9 cellular contexts compared by ENCODE assay signal in genomic region chr4:105714071-105714521, GRCh38. TPM values are rescaled to one million over a fixed set of nuclear protein-coding genes. Genes with fewer than 3 reads are reported as not detected.
DNase-seq lines count a peak whose midpoint lies in the region; ATAC-seq, FAIRE-seq and TF ChIP-seq lines count a peak whose summit lies in the region.
"Had no signal": no experiment of that assay in that cellular context is flagged by ENCODE, and none has a peak within 500 bp of the region (broad histone marks: within the 10 kb centered on the region; RNA-seq: fewer than 3 reads in every experiment).

No MANE protein-coding gene starts in this region.

- H3K36me3 ChIP-seq in OCI-LY3 (replicated peaks; ENCODE audit: low read depth, low read length) (peaks cover 2% of the 10 kb centered on the region), body of pancreas (replicated peaks in 1 of 2; ENCODE audit: insufficient read depth in 1 of 2, low read depth in 2 of 2) (no peaks in the 10 kb centered on the region), esophagus muscularis mucosa (peaks cover 0 to 6% (median 2%) of the 10 kb centered on the region in 4 donors), kidney (ENCODE audit: control insufficient read depth in 1 of 2, insufficient read depth in 2 of 2, low read length in 2 of 2) (no peaks in the 10 kb centered on the region)

- H3K4me1 Mint-ChIP-seq in memory B cell, result peaks cover 18% of the 10 kb centered on the region

- no peak for TF ChIP-seq CTCF in OCI-LY3 (IDR thresholded peaks at IDR 0.05; ENCODE audit: low read depth, low read length)
- TF ChIP-seq CTCF in body of pancreas (IDR thresholded peaks at IDR 0.05), result no peak
- TF ChIP-seq CTCF in esophagus muscularis mucosa (IDR thresholded peaks at IDR 0.05), result no peak
- no peak for TF ChIP-seq CTCF in kidney (IDR thresholded peaks at IDR 0.05; ENCODE audit: borderline replicate concordance, extremely low read depth, insufficient read depth)

- FAIRE-seq in kidney (lab: Jason Lieb, UNC), result no peak

- H3K79me2 ChIP-seq in OCI-LY3 (ENCODE audit: low read length), result peaks cover 53% of the 10 kb centered on the region

- H3K9ac ChIP-seq in OCI-LY3 (ENCODE audit: low read length) (peak overlapping the region; percentile 44), kidney (ENCODE audit: low read length in 2 of 2) (no peak overlapping the region)

- H3K27me3 ChIP-seq in OCI-LY3 (ENCODE audit: low read depth, low read length) (no peaks in the 10 kb centered on the region), body of pancreas (no peaks in the 10 kb centered on the region), esophagus muscularis mucosa (no peaks in the 10 kb centered on the region)

- peak overlapping the region; percentile 72 for H3K4me3 ChIP-seq in OCI-LY3 (ENCODE audit: low read length)
- no peak overlapping the region for H3K4me3 ChIP-seq in body of pancreas
- peak overlapping the region in 1 of 4 donors; percentile 24 for H3K4me3 ChIP-seq in esophagus muscularis mucosa
- H3K4me3 ChIP-seq in kidney (ENCODE audit: low read length in 2 of 2), result no peak overlapping the region

- no peaks in the 10 kb centered on the region for H3K9me3 Mint-ChIP-seq in memory B cell
- H3K9me3 Mint-ChIP-seq: brain had no signal

- peak; percentile 68 for ATAC-seq in GM18511 (IDR thresholded peaks at IDR 0.05; ENCODE audit: unreplicated experiment)
- peak; percentile 55 for ATAC-seq in HG02870 (IDR thresholded peaks at IDR 0.05; ENCODE audit: unreplicated experiment)
- peak; percentile 95 for ATAC-seq in memory B cell (ENCODE audit: low read depth)
- ATAC-seq in body of pancreas, result no peak

- no peaks in the 10 kb centered on the region for H4K20me1 ChIP-seq in OCI-LY3 (ENCODE audit: insufficient read depth, low read length)

- H3K27me3 Mint-ChIP-seq in memory B cell, result no peaks in the 10 kb centered on the region

- H2AFZ ChIP-seq in OCI-LY3 (ENCODE audit: low read depth, low read length), result no peak overlapping the region

- TF ChIP-seq EP300 in esophagus muscularis mucosa (IDR thresholded peaks at IDR 0.05), result no peak

- H3K9me3 ChIP-seq in OCI-LY3 (ENCODE audit: insufficient read depth, low read length), result no peaks in the 10 kb centered on the region
- H3K9me3 ChIP-seq in body of pancreas, result no peaks in the 10 kb centered on the region
- H3K9me3 ChIP-seq in esophagus muscularis mucosa, result no peaks in the 10 kb centered on the region
- no peaks in the 10 kb centered on the region for H3K9me3 ChIP-seq in kidney (ENCODE audit: control insufficient read depth in 1 of 2, low read length in 2 of 2)

- peak in 1 of 2 donors; percentile 33 for DNase-seq in memory B cell (ENCODE audit: low spot score in 2 of 2)
- no peak for DNase-seq in body of pancreas
- DNase-seq in esophagus muscularis mucosa (ENCODE audit: extremely low spot score), result no peak
- DNase-seq in kidney, result no peak
- no peak for DNase-seq in T-helper 9 cell

- peaks cover 42% of the 10 kb centered on the region for H3K4me1 ChIP-seq in OCI-LY3 (ENCODE audit: low read length)
- peaks cover 13% of the 10 kb centered on the region for H3K4me1 ChIP-seq in body of pancreas
- peaks cover 7 to 19% (median 12%) of the 10 kb centered on the region in 4 donors for H3K4me1 ChIP-seq in esophagus muscularis mucosa
- peaks cover 4% of the 10 kb centered on the region in 2 donors for H3K4me1 ChIP-seq in kidney (ENCODE audit: control insufficient read depth in 1 of 2, insufficient read depth in 1 of 2, low read depth in 1 of 2, low read length in 2 of 2)

- TF ChIP-seq POLR2A in body of pancreas (IDR thresholded peaks at IDR 0.05) (no peak), esophagus muscularis mucosa (IDR thresholded peaks at IDR 0.05; ENCODE audit: low read depth) (no peak)

- peak overlapping the region; percentile 63 for H3K27ac ChIP-seq in OCI-LY3 (ENCODE audit: low read length)
- peak overlapping the region in 2 of 4 donors; percentile 15 to 53 for H3K27ac ChIP-seq in body of pancreas
- H3K27ac ChIP-seq in esophagus muscularis mucosa (replicated peaks in 1 of 4), result no peak overlapping the region
- no peak overlapping the region for H3K27ac ChIP-seq in kidney (ENCODE audit: low read depth in 2 of 2, low read length in 2 of 2)

- WGBS in body of pancreas, 2 donors, result 34 to 44% methylated on average over 5 of the region's 5 CpGs
- WGBS in esophagus muscularis mucosa, result 69% methylated on average over 5 of the region's 5 CpGs

- H3K36me3 Mint-ChIP-seq in memory B cell, result peaks cover 3% of the 10 kb centered on the region
- H3K36me3 Mint-ChIP-seq: brain had no signal

- intact Hi-C loops in body of pancreas (cut with DNase I), result loop anchor here (10.0 kb wide), 1 partner anchor 199 kb away; no protein-coding TSS in a partner anchor
- intact Hi-C loops in esophagus muscularis mucosa (cut with DNase I), result no loop called here
- intact Hi-C loops in kidney (cut with DNase I), result no loop called here

- H3K4me3 Mint-ChIP-seq in memory B cell, result peak overlapping the region; percentile 95

- peak overlapping the region; percentile 91 for H3K27ac Mint-ChIP-seq in memory B cell

- H3K4me2 ChIP-seq in OCI-LY3 (ENCODE audit: low read length), result peak overlapping the region; percentile 80

RNA-seq across cellular contexts. Expression of gene GSTCD, which starts 5.5 kb away (rescaled TPM):
- total RNA-seq in body of pancreas (1 to 10 TPM; 3.9 to 5.9 TPM), esophagus muscularis mucosa (10 to 100 TPM in 1 of 4 donors, 1 to 10 TPM in 3; 5.2 to 14.5 (median 8.1) TPM), kidney (11.7 TPM)
- polyA plus RNA-seq in kidney (ENCODE audit: insufficient read depth, low read depth, low replicate concordance), result 2.2 TPM

RNA-seq across cellular contexts. Expression of gene INTS12, which starts 5.6 kb away (rescaled TPM):
- total RNA-seq in body of pancreas (10 to 100 TPM in 1 of 2 donors, 1 to 10 TPM in 1; 9.3 to 10.2 TPM), esophagus muscularis mucosa (10 to 100 TPM; 19.1 to 24.5 (median 22.9) TPM), kidney (15.5 TPM)
- polyA plus RNA-seq in kidney (ENCODE audit: insufficient read depth, low read depth, low replicate concordance), result 21.4 TPM
